Comparison of ENCODE assay signal across 12 cellular contexts in genomic region chr12:74043343-74043742, GRCh38.
A peak's percentile ranks its signal among the peaks of the same experiment; 100 is the strongest.
DNase-seq lines count a peak whose midpoint lies in the region; ATAC-seq and TF ChIP-seq lines count a peak whose summit lies in the region.
"Had no signal": no experiment of that assay in that cellular context is flagged by ENCODE, and none has a peak within 500 bp of the region (broad histone marks: within the 10 kb centered on the region; RNA-seq: fewer than 3 reads in every experiment).

No MANE protein-coding gene starts in this region.

- H3K9me2 ChIP-seq in HCT116 (ENCODE audit: insufficient read depth) = no peaks in the 10 kb centered on the region

- H3K27ac ChIP-seq in HCT116 (ENCODE audit: low read depth, low read length) = peak overlapping the region; percentile 11; the same call in 1 of the 2 replicates
- H3K27ac ChIP-seq in smooth muscle cell (ENCODE audit: low read depth) = peak overlapping the region; percentile 97
- H3K27ac ChIP-seq in body of pancreas = no peak overlapping the region

- H3K4me1 Mint-ChIP-seq in WTC11 = peaks cover 7% of the 10 kb centered on the region
- no peaks in the 10 kb centered on the region for H3K4me1 Mint-ChIP-seq in activated CD4-positive, alpha-beta T cell treated with anti-CD3 and anti-CD28 coated beads for 36 hours

- 0 out of 2 replicates have a peak, but pooled peaks cover 2% of the 10 kb centered on the region for H3K36me3 Mint-ChIP-seq in WTC11
- no peaks in the 10 kb centered on the region for H3K36me3 Mint-ChIP-seq in activated CD4-positive, alpha-beta T cell treated with anti-CD3 and anti-CD28 coated beads for 36 hours (ENCODE audit: low read depth)

- H3K79me2 ChIP-seq in HCT116 (ENCODE audit: insufficient read depth, low read length) = no peaks in the 10 kb centered on the region
- no peaks in the 10 kb centered on the region for H3K79me2 ChIP-seq in smooth muscle cell (ENCODE audit: low read depth)

- TF ChIP-seq RAD21 in HCT116 (IDR thresholded peaks at IDR 0.05; ENCODE audit: low read depth) = peak; percentile 9; the same call in 1 of the 2 replicates

- H3K9me3 Mint-ChIP-seq in WTC11 = peaks cover 16% of the 10 kb centered on the region
- H3K9me3 Mint-ChIP-seq in activated CD4-positive, alpha-beta T cell treated with anti-CD3 and anti-CD28 coated beads for 36 hours (ENCODE audit: low read depth) = peaks cover 8% of the 10 kb centered on the region
- H3K9me3 Mint-ChIP-seq: dendritic cell treated with granulocyte-macrophage colony-stimulating factor and Interleukin-4, amounts not matched to agents 40 ng/mL and 50 ng/mL, for 4 days had no signal

- no TSS peak for BruUV-seq in HCT116 (replicated peaks; lab: Mats Ljungman, UMichigan)

- H4K20me1 ChIP-seq in HCT116 (ENCODE audit: insufficient read depth) = no peaks in the 10 kb centered on the region
- H4K20me1 ChIP-seq in smooth muscle cell (ENCODE audit: low read depth) = no peaks in the 10 kb centered on the region

- H3K9me3 ChIP-seq in HCT116 (ENCODE audit: control insufficient read depth in 1 of 2, insufficient read depth in 1 of 2, low read depth in 1 of 2, low read length in 2 of 2) (no peaks in the 10 kb centered on the region), smooth muscle cell (replicated peaks; ENCODE audit: low read depth) (no peaks in the 10 kb centered on the region), body of pancreas (no peaks in the 10 kb centered on the region)

- RAD21 ChIA-PET in HCT116 (lab: Charles Lee; ENCODE audit: low non-redundant PET in 1 of 2, low total read pairs in 2 of 2, uncharacterized antibody in 2 of 2, unreplicated experiment in 2 of 2) = no interaction called here

- CTCF ChIA-PET in HCT116 (lab: Charles Lee) (interaction anchor here (1.2 kb wide), 1 partner anchor 369 kb away, joined by 3 read pairs; no protein-coding TSS in a partner anchor), WTC11 (lab: Charles Lee) (interaction anchor here (0.8 kb wide), 1 partner anchor 21 kb away, joined by 3 read pairs; no protein-coding TSS in a partner anchor)
- CTCF ChIA-PET in activated CD4-positive, alpha-beta T cell treated with anti-CD3 and anti-CD28 coated beads for 36 hours (lab: Charles Lee) = no interaction called here

- H2AFZ ChIP-seq in HCT116 (ENCODE audit: low read depth, low read length, poor library complexity, severe bottlenecking) (peak overlapping the region; percentile 93), smooth muscle cell (ENCODE audit: low read depth) (peak overlapping the region; percentile 50)

- H3K4me1 ChIP-seq in HCT116 (ENCODE audit: control insufficient read depth in 1 of 2, insufficient read depth in 2 of 2, low read length in 2 of 2) (peaks cover 6 to 18% of the 10 kb centered on the region in 2 experiments), smooth muscle cell (ENCODE audit: low read depth) (peaks cover 8% of the 10 kb centered on the region), body of pancreas (no peaks in the 10 kb centered on the region)

- intact Hi-C loops in HCT116 (cut with micrococcal nuclease) = no loop called here
- intact Hi-C loops in body of pancreas (cut with DNase I) = no loop called here
- intact Hi-C loops in activated CD4-positive, alpha-beta T cell treated with anti-CD3 and anti-CD28 coated beads for 36 hours (cut with DNase I, micrococcal nuclease) = no loop called here

- H3K4me3 Mint-ChIP-seq in WTC11 = no peak overlapping the region
- H3K4me3 Mint-ChIP-seq in activated CD4-positive, alpha-beta T cell treated with anti-CD3 and anti-CD28 coated beads for 36 hours = no peak overlapping the region
- H3K4me3 Mint-ChIP-seq: dendritic cell treated with granulocyte-macrophage colony-stimulating factor and Interleukin-4, amounts not matched to agents 40 ng/mL and 50 ng/mL, for 4 days had no signal

- TF ChIP-seq POLR2A in HCT116 (IDR thresholded peaks at IDR 0.05; ENCODE audit: borderline replicate concordance, extremely low read depth, insufficient read depth, insufficient read length) (no peak), body of pancreas (IDR thresholded peaks at IDR 0.05) (no peak)

- peak overlapping the region; percentile 55 for H3K4me2 ChIP-seq in HCT116 (ENCODE audit: low read length)
- H3K4me2 ChIP-seq in smooth muscle cell = peak overlapping the region; percentile 59

- H3K9ac ChIP-seq in HCT116 (ENCODE audit: low read length) = peak overlapping the region; percentile 1; the same call in 1 of the 2 replicates
- peak overlapping the region; percentile 82 for H3K9ac ChIP-seq in smooth muscle cell (ENCODE audit: low read depth)

- TF ChIP-seq CTCF in HCT116 (IDR thresholded peaks at IDR 0.05 in 2 of 3, conservative IDR thresholded peaks at IDR 0.05 in 1 of 3; ENCODE audit: borderline replicate concordance in 1 of 3, insufficient read depth in 1 of 3, low read depth in 2 of 3, low read length in 2 of 3) = no peak
- TF ChIP-seq CTCF in WTC11 (IDR thresholded peaks at IDR 0.05) = no peak
- no peak for TF ChIP-seq CTCF in smooth muscle cell (IDR thresholded peaks at IDR 0.05; ENCODE audit: borderline replicate concordance, insufficient read depth, poor library complexity, severe bottlenecking)
- no peak for TF ChIP-seq CTCF in body of pancreas (IDR thresholded peaks at IDR 0.05)

- DNase-seq in HCT116 (ENCODE audit: low read depth, low spot score) (peak; percentile 55), WTC11 (ENCODE audit: low spot score) (no peak), fibroblast of peridontal ligament (ENCODE audit: extremely low read depth) (peak; percentile 82), smooth muscle cell (lab: John Stamatoyannopoulos, UW; ENCODE audit: unreplicated experiment) (no peak), body of pancreas (no peak), NCI-H446 treated with DMSO at 0.1 percent for 48 hours (lab: John Stamatoyannopoulos, UW) (no peak)
- DNase-seq in activated CD4-positive, alpha-beta T cell treated with anti-CD3 and anti-CD28 coated beads for 36 hours = no peak
- DNase-seq: activated CD4-positive, alpha-beta T cell treated with anti-CD3 and anti-CD28 coated beads, Interleukin-2, amount 50 U/mL, for 4 hours; COR-L47; NCI-H1417 treated with DMSO at 0.1 percent for 48 hours; NCI-H748 treated with DMSO at 0.1 percent for 48 hours had no signal

- 0 out of 2 replicates have a peak overlapping the region, but pooled peaks have one; percentile 2 for H3K27ac Mint-ChIP-seq in WTC11
- no peak overlapping the region for H3K27ac Mint-ChIP-seq in activated CD4-positive, alpha-beta T cell treated with anti-CD3 and anti-CD28 coated beads for 36 hours
- H3K27ac Mint-ChIP-seq: dendritic cell treated with granulocyte-macrophage colony-stimulating factor and Interleukin-4, amounts not matched to agents 40 ng/mL and 50 ng/mL, for 4 days had no signal

- no peaks in the 10 kb centered on the region for H3F3A ChIP-seq in smooth muscle cell (ENCODE audit: low read depth)

- H3K4me3 ChIP-seq in HCT116 (replicated peaks in 1 of 2; ENCODE audit: low read depth in 1 of 2, low read length in 2 of 2) (no peak overlapping the region), smooth muscle cell (no peak overlapping the region), body of pancreas (no peak overlapping the region)

- POLR2A ChIA-PET in HCT116 (lab: Charles Lee) = no interaction called here
- POLR2A ChIA-PET in WTC11 (lab: Charles Lee) = no interaction called here
- POLR2A ChIA-PET in activated CD4-positive, alpha-beta T cell treated with anti-CD3 and anti-CD28 coated beads for 36 hours (lab: Charles Lee) = no interaction called here

- H3K36me3 ChIP-seq in HCT116 (ENCODE audit: control insufficient read depth in 1 of 2, insufficient read depth in 2 of 2, low read length in 2 of 2) = no peaks in the 10 kb centered on the region
- no peaks in the 10 kb centered on the region for H3K36me3 ChIP-seq in smooth muscle cell (ENCODE audit: low read depth)
- H3K36me3 ChIP-seq in body of pancreas (replicated peaks in 1 of 2; ENCODE audit: insufficient read depth in 1 of 2, low read depth in 2 of 2) = no peaks in the 10 kb centered on the region

- H3K27me3 Mint-ChIP-seq in WTC11 (ENCODE audit: low read depth) = no peaks in the 10 kb centered on the region
- H3K27me3 Mint-ChIP-seq in activated CD4-positive, alpha-beta T cell treated with anti-CD3 and anti-CD28 coated beads for 36 hours = no peaks in the 10 kb centered on the region
- H3K27me3 Mint-ChIP-seq: dendritic cell treated with granulocyte-macrophage colony-stimulating factor and Interleukin-4, amounts not matched to agents 40 ng/mL and 50 ng/mL, for 4 days had no signal

- H3K27me3 ChIP-seq in HCT116 (ENCODE audit: insufficient read depth, low read length) (no peaks in the 10 kb centered on the region), smooth muscle cell (ENCODE audit: low read depth) (no peaks in the 10 kb centered on the region), body of pancreas (no peaks in the 10 kb centered on the region)

- 9% methylated on average over 3 of the region's 3 CpGs for WGBS in smooth muscle cell (ENCODE audit: low lambda C conversion rate)
- 21 to 24% methylated on average over 3 of the region's 3 CpGs for WGBS in body of pancreas, 2 donors

- ATAC-seq in HCT116 (peak; percentile 40), WTC11 (no peak), body of pancreas (no peak)
- ATAC-seq in activated CD4-positive, alpha-beta T cell treated with anti-CD3 and anti-CD28 coated beads for 36 hours = no peak

TF ChIP-seq in HCT116, 20 proteins besides CTCF, POLR2A, EP300 and RAD21 (continues in another document):
- TF ChIP-seq MAX (IDR thresholded peaks at IDR 0.05) = no peak
- no peak for TF ChIP-seq ATF3 (IDR thresholded peaks at IDR 0.05)

TF ChIP-seq in WTC11, 78 proteins besides CTCF, POLR2A, EP300 and RAD21 (continues in another document):
- TF ChIP-seq TCF7 (CRISPR knock-in tag; IDR thresholded peaks at IDR 0.05; ENCODE audit: low read depth) = no peak
- no peak for TF ChIP-seq JUN (CRISPR knock-in tag; IDR thresholded peaks at IDR 0.05)
- TF ChIP-seq ZNF416 (CRISPR knock-in tag; IDR thresholded peaks at IDR 0.05) = no peak
- no peak for TF ChIP-seq MXD4 (CRISPR knock-in tag; IDR thresholded peaks at IDR 0.05; ENCODE audit: borderline replicate concordance)
- TF ChIP-seq ZNF138 (CRISPR knock-in tag; conservative IDR thresholded peaks at IDR 0.05) = no peak
- TF ChIP-seq HMGA2 (CRISPR knock-in tag; IDR thresholded peaks at IDR 0.05) = no peak
- TF ChIP-seq E2F1 (CRISPR knock-in tag; IDR thresholded peaks at IDR 0.05) = no peak
- TF ChIP-seq SMAD3 (CRISPR knock-in tag; IDR thresholded peaks at IDR 0.05; ENCODE audit: borderline replicate concordance) = no peak

Comparison
In these comparisons a context has a peak if more than half of its experiments do, and no peak if none do; other contexts are left out.
1. DNase-seq: peak in HCT116 (single experiment) and fibroblast of peridontal ligament (single experiment); none in WTC11 (single experiment), smooth muscle cell (single experiment), body of pancreas (0 of 4), NCI-H446 treated with DMSO at 0.1 percent for 48 hours (single experiment) and activated CD4-positive, alpha-beta T cell treated with anti-CD3 and anti-CD28 coated beads for 36 hours (single experiment).
2. H3K27ac ChIP-seq: peak in HCT116 (single experiment) and smooth muscle cell (single experiment); none in body of pancreas (0 of 4).
3. Of the 4 proteins assayed by ChIP-seq in both WTC11 and HCT116: peak only in WTC11: none; only in HCT116: SP1; in both: none; in neither: 3.